Comparison of ENCODE assay signal across 10 cellular contexts in the genomic region with DNA sequence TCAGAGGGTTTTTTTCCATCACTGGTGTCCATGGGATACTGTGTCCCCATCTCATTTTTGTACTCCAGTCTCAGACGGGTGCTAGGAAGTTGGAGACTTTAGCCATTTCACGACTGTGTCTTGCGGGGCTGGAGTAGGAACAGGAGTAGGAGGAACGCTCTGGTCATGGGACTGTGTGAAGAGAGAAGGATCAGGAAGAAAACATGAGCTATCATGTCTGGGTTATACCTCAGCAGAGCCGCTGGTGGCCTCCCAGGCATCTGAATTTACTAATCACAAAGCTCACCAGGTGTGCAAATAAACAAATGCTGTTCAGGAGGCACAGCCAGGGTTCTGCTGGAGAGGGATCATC.
DNase-seq lines count a peak whose midpoint lies in the region; ATAC-seq, FAIRE-seq and TF ChIP-seq lines count a peak whose summit lies in the region.
"Had no signal": no experiment of that assay in that cellular context is flagged by ENCODE, and none has a peak within 500 bp of the region (broad histone marks: within the 10 kb centered on the region; RNA-seq: fewer than 3 reads in every experiment).

No MANE protein-coding gene starts in this region.

- ATAC-seq in GM21381 (IDR thresholded peaks at IDR 0.05; ENCODE audit: unreplicated experiment) (no peak), HG03521 (IDR thresholded peaks at IDR 0.05; ENCODE audit: unreplicated experiment) (no peak)

- no peak overlapping the region for H3K4me3 ChIP-seq in transverse colon
- H3K4me3 ChIP-seq: MG63 had no signal

- no peaks in the 10 kb centered on the region for H3K36me3 ChIP-seq in transverse colon

- DNase-seq in NCI-H2107 treated with DMSO at 0.1 percent for 48 hours (lab: John Stamatoyannopoulos, UW; ENCODE audit: unreplicated experiment): peak; percentile 38
- no peak for DNase-seq in NCI-H2107 (lab: John Stamatoyannopoulos, UW)
- DNase-seq in transverse colon: no peak
- DNase-seq in RCC 7860 (ENCODE audit: low spot score): no peak
- DNase-seq: stimulated activated naive CD4-positive, alpha-beta T cell treated with Interleukin-2 at 50 U/mL for 16 hours had no signal

- H3K27ac ChIP-seq in VCaP (0 out of 2 replicates have a peak overlapping the region, but pooled peaks have one; percentile 1), layer of hippocampus (ENCODE audit: low read depth, low read length) (peak overlapping the region; percentile 49), transverse colon (peak overlapping the region; percentile 70 to 72 (median 71))

- TF ChIP-seq POLR2A in transverse colon (IDR thresholded peaks at IDR 0.05): no peak

- H3K27me3 ChIP-seq in layer of hippocampus (ENCODE audit: control insufficient read depth, insufficient read depth, low read length) (no peaks in the 10 kb centered on the region), transverse colon (no peaks in the 10 kb centered on the region)
- H3K27me3 ChIP-seq: MG63 had no signal

- TF ChIP-seq CTCF in VCaP (conservative IDR thresholded peaks at IDR 0.05) (no peak), transverse colon (IDR thresholded peaks at IDR 0.05) (no peak)

- WGBS in transverse colon (ENCODE audit: low coverage in 1 of 2), 2 donors: 40 to 49% methylated on average over 3 to 5 of the region's 5 CpGs

- no peaks in the 10 kb centered on the region for H3K9me3 ChIP-seq in transverse colon
- H3K9me3 ChIP-seq: MG63 had no signal

- H3K4me1 ChIP-seq in transverse colon: peaks cover 35 to 46% (median 40%) of the 10 kb centered on the region in 4 donors

- no peak for FAIRE-seq in RCC 7860 (lab: Jason Lieb, UNC)

- intact Hi-C loops in transverse colon (cut with DNase I; ENCODE audit: low total_unique reads): no loop called here

- in situ Hi-C loops in transverse colon (cut with MboI; ENCODE audit: low pct_ligation_motif_present in 1 of 4, low pct_unique_long_range_greater_than_20kb in 1 of 4, low sequenced_read_pairs in 3 of 4): no loop called here

- TF ChIP-seq EP300 in transverse colon (IDR thresholded peaks at IDR 0.05; ENCODE audit: low read depth): no peak

Comparison
In these comparisons a context has a peak if more than half of its experiments do, and no peak if none do; other contexts are left out.
1. H3K27ac ChIP-seq: peak in every context shown above with its lines; median percentile 71 in transverse colon; 49 in layer of hippocampus; 1 in VCaP.